ENCODE assay signal across 30 cellular contexts in genomic region chr7:132564849-132565248, GRCh38.
"Had no signal": no experiment of that assay in that cellular context is flagged by ENCODE, and none has a peak within 500 bp of the region (broad histone marks: within the 10 kb centered on the region; RNA-seq: fewer than 3 reads in every experiment).

No MANE protein-coding gene starts in this region.

- H3K9me3 ChIP-seq: ovary, psoas muscle, right lobe of liver, sigmoid colon, suprapubic skin, testis, tibial artery, transverse colon, upper lobe of right lung, uterus had no signal

- H3K36me3 Mint-ChIP-seq: natural killer cell had no signal

- H3K4me3 Mint-ChIP-seq: natural killer cell; nephron; stimulated activated memory B cell treated with anti-CD40 and anti-IgM and Interleukin-4, amounts not matched to agents 10 μg/mL and 1 μg/mL and 100 μg/mL, for 72 hours; stimulated activated naive CD8-positive, alpha-beta T cell treated with anti-CD3 and anti-CD28 coated beads, Interleukin-15, amount 100 ng/mL, for 72 hours; type B pancreatic cell had no signal

- H3K27ac ChIP-seq: neural progenitor cell, ovary, parathyroid adenoma, psoas muscle, right lobe of liver, sigmoid colon, suprapubic skin, testis, tibial artery, transverse colon, upper lobe of right lung, uterus had no signal

- ATAC-seq: natural killer cell; psoas muscle; right cardiac atrium; right lobe of liver; stimulated activated memory B cell treated with anti-CD40 and anti-IgM and Interleukin-4, amounts not matched to agents 10 μg/mL and 1 μg/mL and 100 μg/mL, for 72 hours; stimulated activated naive CD8-positive, alpha-beta T cell treated with anti-CD3 and anti-CD28 coated beads, Interleukin-15, amount 100 ng/mL, for 72 hours; stimulated activated naive CD8-positive, alpha-beta T cell treated with anti-CD3 and anti-CD28 coated beads, Interleukin-15, Interleukin-2, amounts not matched to agents 100 U/mL and 50 U/mL, for 24 hours; upper lobe of right lung had no signal

- H3K4me3 ChIP-seq: neural progenitor cell, ovary, psoas muscle, right lobe of liver, sigmoid colon, suprapubic skin, testis, tibial artery, transverse colon, upper lobe of right lung, uterus had no signal

- H3K9ac ChIP-seq: neural progenitor cell, parathyroid adenoma had no signal

- H3K36me3 ChIP-seq: neural progenitor cell, ovary, right lobe of liver, sigmoid colon, suprapubic skin, tibial artery, transverse colon, upper lobe of right lung, uterus had no signal

- H3K27ac Mint-ChIP-seq: nephron; neural progenitor cell; progenitor cell of endocrine pancreas; stimulated activated memory B cell treated with anti-CD40 and anti-IgM and Interleukin-4, amounts not matched to agents 10 μg/mL and 1 μg/mL and 100 μg/mL, for 72 hours; type B pancreatic cell had no signal

- H3K4me1 Mint-ChIP-seq: nephron; stimulated activated memory B cell treated with anti-CD40 and anti-IgM and Interleukin-4, amounts not matched to agents 10 μg/mL and 1 μg/mL and 100 μg/mL, for 72 hours; stimulated activated naive CD8-positive, alpha-beta T cell treated with anti-CD3 and anti-CD28 coated beads, Interleukin-15, amount 100 ng/mL, for 72 hours had no signal

- DNase-seq: natural killer cell; occipital lobe; ovary; posterior cingulate gyrus; psoas muscle; right cardiac atrium; right lobe of liver; sigmoid colon; small intestine; stimulated activated CD4-positive, alpha-beta T cell treated with anti-CD3 and anti-CD28 coated beads, Interleukin-15, amount 100 ng/mL, for 24 hours; stimulated activated CD4-positive, alpha-beta T cell treated with anti-CD3 and anti-CD28 coated beads, Interleukin-2, amount 100 ng/mL, for 24 hours; stimulated activated CD4-positive, alpha-beta T cell treated with anti-CD3 and anti-CD28 coated beads, Interleukin-4, amount 100 ng/mL, for 1 hour; stimulated activated CD4-positive, alpha-beta T cell treated with anti-CD3 and anti-CD28 coated beads, Interleukin-4, amount 100 ng/mL, for 4 hours; stimulated activated CD8-positive, alpha-beta memory T cell treated with anti-CD3 and anti-CD28 coated beads, Interleukin-4, amount 100 ng/mL, for 48 hours; stimulated activated naive CD4-positive, alpha-beta T cell; stimulated activated naive CD8-positive, alpha-beta T cell treated with anti-CD3 and anti-CD28 coated beads, Interleukin-15, amount 100 ng/mL, for 72 hours; stimulated activated naive CD8-positive, alpha-beta T cell treated with anti-CD3 and anti-CD28 coated beads, Interleukin-15, Interleukin-2, amounts not matched to agents 100 U/mL and 50 U/mL, for 24 hours; substantia nigra; testis; tibial artery; transverse colon; upper lobe of right lung; uterus had no signal

- H3K27me3 ChIP-seq: ovary, right lobe of liver, testis, uterus had no signal

- H3K4me1 ChIP-seq: neural progenitor cell, parathyroid adenoma, psoas muscle, right lobe of liver, sigmoid colon, suprapubic skin, testis, tibial artery, transverse colon, upper lobe of right lung, uterus had no signal

- H3K9me3 Mint-ChIP-seq: natural killer cell; stimulated activated naive CD8-positive, alpha-beta T cell treated with anti-CD3 and anti-CD28 coated beads, Interleukin-15, amount 100 ng/mL, for 72 hours; type B pancreatic cell had no signal
